In genomic region chr9:105473221-105473620, GRCh38 we compare ENCODE assay signal across 21 cellular contexts.
"Had no signal": no experiment of that assay in that cellular context is flagged by ENCODE, and none has a peak within 500 bp of the region (broad histone marks: within the 10 kb centered on the region; RNA-seq: fewer than 3 reads in every experiment).

No MANE protein-coding gene starts in this region.

- H3K9ac ChIP-seq: KMS-11 had no signal

- H3K4me2 ChIP-seq: KMS-11 had no signal

- DNase-seq: Kasumi-1, MM.1S, NCI-H1092 treated with DMSO at 0.1 percent for 48 hours, NCI-H1436, NCI-H187, NCI-H2029, NCI-H2081 treated with DMSO at 0.1 percent for 48 hours, NCI-H2171, NCI-H226, NCI-H446, NCI-H510A, NCI-H524 treated with DMSO at 0.1 percent for 48 hours, NCI-H69, NCI-H774, PC-3, SHP77, T-helper 1 cell had no signal

- H3K27ac ChIP-seq: KMS-11, RWPE1 had no signal

- ATAC-seq: Panc1, PC-3, SK-N-SH treated with all-trans-retinoic acid at 6 μM for 48 hours had no signal
